12 cellular contexts compared by ENCODE assay signal in the genomic region with DNA sequence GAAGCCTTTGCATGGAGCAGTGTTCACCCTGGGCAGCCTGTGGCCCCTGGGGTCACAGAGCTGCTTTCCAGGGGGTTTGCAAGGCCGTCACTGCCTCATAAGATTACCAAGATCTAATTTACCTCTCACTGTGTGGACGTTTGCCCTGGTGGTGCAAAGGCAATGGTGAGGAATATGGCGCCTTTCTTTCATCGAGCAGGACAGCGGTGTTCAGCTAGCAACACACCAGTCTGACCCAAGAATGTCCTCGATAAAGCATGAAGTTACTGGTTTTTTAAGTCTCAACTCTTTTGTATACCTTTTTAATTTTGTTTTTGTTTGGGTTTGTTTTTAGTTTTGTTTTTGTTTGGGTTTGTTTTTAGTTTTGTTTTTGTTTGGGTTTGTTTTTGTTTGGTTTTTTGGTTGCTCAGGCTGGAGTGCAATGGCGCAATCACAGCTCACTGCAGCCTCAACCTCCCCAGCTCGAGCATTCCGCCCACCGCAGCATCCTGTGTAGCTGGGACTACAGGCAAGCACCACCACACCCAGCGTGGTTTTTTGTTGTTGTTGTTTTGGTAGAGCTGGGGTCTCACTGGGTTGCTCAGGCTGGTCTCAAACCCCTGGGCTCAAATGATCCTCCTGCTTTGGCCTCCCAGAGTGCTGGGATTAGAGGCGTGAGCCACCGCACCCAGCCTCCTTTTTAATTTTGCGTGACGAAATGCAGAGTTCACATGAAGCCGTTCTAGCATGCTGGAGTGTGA. TPM values are rescaled to one million over a fixed set of nuclear protein-coding genes. Genes with fewer than 3 reads are reported as not detected.
DNase-seq lines count a peak whose midpoint lies in the region; ATAC-seq and TF ChIP-seq lines count a peak whose summit lies in the region.
"Had no signal": no experiment of that assay in that cellular context is flagged by ENCODE, and none has a peak within 500 bp of the region (broad histone marks: within the 10 kb centered on the region; RNA-seq: fewer than 3 reads in every experiment).

No MANE protein-coding gene starts in this region.

- no peak overlapping the region for H3K4me3 ChIP-seq in OCI-LY3 (ENCODE audit: low read length)
- no peak overlapping the region for H3K4me3 ChIP-seq in esophagus (ENCODE audit: low read depth in 1 of 2, low read length in 2 of 2)

- H3K27me3 ChIP-seq in OCI-LY3 (ENCODE audit: low read depth, low read length) (no peaks in the 10 kb centered on the region), esophagus (ENCODE audit: control insufficient read depth in 1 of 2, insufficient read depth in 2 of 2, low read length in 2 of 2) (no peaks in the 10 kb centered on the region)

- H3K27ac ChIP-seq in OCI-LY3 (ENCODE audit: low read length): no peak overlapping the region
- peak overlapping the region; percentile 74 to 83 for H3K27ac ChIP-seq in esophagus (ENCODE audit: low read depth in 2 of 2, low read length in 1 of 2)

- no peak overlapping the region for H2AFZ ChIP-seq in OCI-LY3 (ENCODE audit: low read depth, low read length)

- ATAC-seq in GM21528 (IDR thresholded peaks at IDR 0.05; ENCODE audit: low FRiP score, unreplicated experiment): no peak

- H3K9ac ChIP-seq in OCI-LY3 (ENCODE audit: low read length): no peak overlapping the region

- H3K4me1 ChIP-seq in OCI-LY3 (ENCODE audit: low read length) (peaks cover 37% of the 10 kb centered on the region), esophagus (ENCODE audit: control insufficient read depth in 2 of 2, insufficient read depth in 2 of 2, low read length in 1 of 2) (no peaks in the 10 kb centered on the region)

- peak; percentile 79 for DNase-seq in activated CD8-positive, alpha-beta memory T cell treated with anti-CD3 and anti-CD28 coated beads, Interleukin-2, amount 50 U/mL, for 48 hours
- peak; percentile 50 to 53 for DNase-seq in stimulated activated CD8-positive, alpha-beta memory T cell treated with anti-CD3 and anti-CD28 coated beads, Interleukin-2, amount 100 ng/mL, for 48 hours (ENCODE audit: low read depth in 2 of 2)
- DNase-seq in AG08395 (ENCODE audit: low spot score) (no peak), NCI-H2196 (lab: John Stamatoyannopoulos, UW; ENCODE audit: unreplicated experiment) (no peak), RKO (ENCODE audit: low spot score) (no peak)
- DNase-seq: caudate nucleus, DND-41, head of caudate nucleus, NCI-H510A had no signal

- WGBS in esophagus, 2 donors: 86 to 87% methylated on average over 16 of the region's 16 CpGs

- H3K9me3 ChIP-seq in OCI-LY3 (ENCODE audit: insufficient read depth, low read length): no peaks in the 10 kb centered on the region
- no peaks in the 10 kb centered on the region for H3K9me3 ChIP-seq in esophagus (ENCODE audit: control insufficient read depth in 2 of 2, insufficient read depth in 1 of 2, low read depth in 1 of 2, low read length in 1 of 2)

- H3K36me3 ChIP-seq in OCI-LY3 (replicated peaks; ENCODE audit: low read depth, low read length) (peaks cover 13% of the 10 kb centered on the region), esophagus (ENCODE audit: control insufficient read depth in 2 of 2, insufficient read depth in 2 of 2, low read length in 1 of 2) (peaks cover 3 to 5% of the 10 kb centered on the region in 2 donors)

- peaks cover 96% of the 10 kb centered on the region for H3K79me2 ChIP-seq in OCI-LY3 (ENCODE audit: low read length)

- no peak for TF ChIP-seq CTCF in OCI-LY3 (IDR thresholded peaks at IDR 0.05; ENCODE audit: low read depth, low read length)

- H3K4me2 ChIP-seq in OCI-LY3 (ENCODE audit: low read length): peak overlapping the region; percentile 60

- H4K20me1 ChIP-seq in OCI-LY3 (ENCODE audit: insufficient read depth, low read length): peaks cover 35% of the 10 kb centered on the region

RNA-seq across cellular contexts. Expression of a gene that starts 57.9 kb away (rescaled TPM):
- 10 to 100 TPM; 64.8 to 87.3 TPM for polyA plus RNA-seq in esophagus

Comparison
In these comparisons a context has a peak if more than half of its experiments do, and no peak if none do; other contexts are left out.
1. DNase-seq: peak in activated CD8-positive, alpha-beta memory T cell treated with anti-CD3 and anti-CD28 coated beads, Interleukin-2, amount 50 U/mL, for 48 hours (single experiment) and stimulated activated CD8-positive, alpha-beta memory T cell treated with anti-CD3 and anti-CD28 coated beads, Interleukin-2, amount 100 ng/mL, for 48 hours (2 of 2); none in AG08395 (single experiment), NCI-H2196 (single experiment) and RKO (single experiment).